In the genomic region with DNA sequence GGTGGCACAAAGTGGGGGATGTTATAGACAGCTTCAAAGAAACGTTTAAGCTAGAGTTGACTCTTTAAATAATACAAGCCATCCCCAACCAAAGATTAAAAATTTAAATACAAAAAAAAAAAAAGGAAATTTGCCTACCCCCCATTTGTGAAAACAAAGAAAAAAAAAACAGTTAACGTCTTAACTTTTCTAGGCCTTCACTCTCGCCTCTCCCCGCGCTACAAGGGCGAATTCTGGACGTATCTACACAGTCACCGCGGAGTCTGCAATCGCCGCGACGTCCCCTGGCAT, we compare ENCODE assay signal across 8 cellular contexts. TPM values are rescaled to one million over a fixed set of nuclear protein-coding genes. Genes with fewer than 3 reads are reported as not detected.
DNase-seq lines count a peak whose midpoint lies in the region; ATAC-seq and TF ChIP-seq lines count a peak whose summit lies in the region.

No MANE protein-coding gene starts in this region.

- H3K27me3 ChIP-seq in HUES64 (ENCODE audit: insufficient read depth, low read length) (no peaks in the 10 kb centered on the region), ascending aorta (no peaks in the 10 kb centered on the region), stomach (no peaks in the 10 kb centered on the region)

- peaks cover 57% of the 10 kb centered on the region for H3K4me1 ChIP-seq in HUES64 (ENCODE audit: insufficient read depth, low read length)
- H3K4me1 ChIP-seq in ascending aorta = peaks cover 5 to 21% of the 10 kb centered on the region in 2 donors
- peaks cover 24 to 70% (median 50%) of the 10 kb centered on the region in 4 donors for H3K4me1 ChIP-seq in stomach

- peak overlapping the region in 5 of 6 donors; percentile 10 to 91 (median 86) for H3K27ac Mint-ChIP-seq in immature natural killer cell

- H3K9ac ChIP-seq in HUES64 (ENCODE audit: low read depth, low read length) = peak overlapping the region; percentile 56

- no peak for ATAC-seq in GM18520 (IDR thresholded peaks at IDR 0.05; ENCODE audit: unreplicated experiment)
- no peak for ATAC-seq in HG02623 (IDR thresholded peaks at IDR 0.05; ENCODE audit: unreplicated experiment)
- ATAC-seq in HG03354 (IDR thresholded peaks at IDR 0.05; ENCODE audit: poor library complexity, severe bottlenecking, unreplicated experiment) = no peak

- H3K27ac ChIP-seq in HUES64 (ENCODE audit: low read depth, low read length) (no peak overlapping the region; the same call in 1 of the 2 replicates), ascending aorta (peak overlapping the region; percentile 96 to 99), stomach (peak overlapping the region; percentile 94 to 98 (median 97))

- H3K4me3 ChIP-seq in HUES64 (ENCODE audit: low read length) = peak overlapping the region; percentile 69
- peak overlapping the region; percentile 56 to 93 for H3K4me3 ChIP-seq in ascending aorta
- H3K4me3 ChIP-seq in stomach = peak overlapping the region; percentile 79 to 97 (median 89)

- TF ChIP-seq CTCF in ascending aorta (IDR thresholded peaks at IDR 0.05) = no peak
- no peak for TF ChIP-seq CTCF in stomach (IDR thresholded peaks at IDR 0.05)

- DNase-seq in ascending aorta (ENCODE audit: low spot score in 2 of 2) = no peak
- no peak for DNase-seq in immature natural killer cell
- no peak for DNase-seq in stomach
- no peak for DNase-seq in NCI-H748 (lab: John Stamatoyannopoulos, UW; ENCODE audit: unreplicated experiment)

- no peaks in the 10 kb centered on the region for H3K9me3 Mint-ChIP-seq in immature natural killer cell

- 21% methylated on average over 12 of the region's 13 CpGs for WGBS in HUES64
- WGBS in stomach, 5 donors = 2 to 4% (median 3%) methylated on average over 13 of the region's 13 CpGs

- intact Hi-C loops in ascending aorta (cut with DNase I) (loop anchor here (1.0 to 5.0 kb wide), 9 partner anchors 16 to 450 kb away; a partner anchor contains a TSS), stomach (cut with DNase I; ENCODE audit: low total_unique reads) (no loop called here)

- TF ChIP-seq EP300 in stomach (IDR thresholded peaks at IDR 0.05) = no peak

- H3K36me3 Mint-ChIP-seq in immature natural killer cell = no peaks in the 10 kb centered on the region

- H3K4me1 Mint-ChIP-seq in immature natural killer cell = peaks cover 39 to 44% of the 10 kb centered on the region in 2 donors

- H3K9me3 ChIP-seq in HUES64 (ENCODE audit: insufficient read depth, low read depth, low read length) = no peaks in the 10 kb centered on the region
- H3K9me3 ChIP-seq in ascending aorta = no peaks in the 10 kb centered on the region
- H3K9me3 ChIP-seq in stomach = no peaks in the 10 kb centered on the region

- peak overlapping the region; percentile 77 to 91 (median 89) for H3K4me3 Mint-ChIP-seq in immature natural killer cell

- no peak for TF ChIP-seq POLR2A in stomach (IDR thresholded peaks at IDR 0.05)

- H3K27me3 Mint-ChIP-seq in immature natural killer cell (ENCODE audit: low read depth in 3 of 3) = peaks cover 5 to 9% (median 8%) of the 10 kb centered on the region in 3 donors

- H3K36me3 ChIP-seq in HUES64 (ENCODE audit: insufficient read depth, low read length) (no peaks in the 10 kb centered on the region), ascending aorta (no peaks in the 10 kb centered on the region), stomach (no peaks in the 10 kb centered on the region)

RNA-seq across cellular contexts. Expression of a gene that starts 0.5 kb away (rescaled TPM):
- polyA plus RNA-seq in HUES64 (2013, experiment 1 of 2) = 34.6 TPM
- polyA plus RNA-seq in HUES64 (2013, experiment 2 of 2) = 38.0 TPM
- total RNA-seq in ascending aorta (117 TPM), stomach (10 to 100 TPM; 19.8 to 77.7 (median 38.8) TPM)
- polyA plus RNA-seq in immature natural killer cell (10 to 100 TPM; 29.7 to 34.1 (median 30.6) TPM), stomach (10 to 100 TPM; 17.5 to 28.0 (median 23.5) TPM)
